ENCODE assay signal across 1 cellular context in the genomic region with DNA sequence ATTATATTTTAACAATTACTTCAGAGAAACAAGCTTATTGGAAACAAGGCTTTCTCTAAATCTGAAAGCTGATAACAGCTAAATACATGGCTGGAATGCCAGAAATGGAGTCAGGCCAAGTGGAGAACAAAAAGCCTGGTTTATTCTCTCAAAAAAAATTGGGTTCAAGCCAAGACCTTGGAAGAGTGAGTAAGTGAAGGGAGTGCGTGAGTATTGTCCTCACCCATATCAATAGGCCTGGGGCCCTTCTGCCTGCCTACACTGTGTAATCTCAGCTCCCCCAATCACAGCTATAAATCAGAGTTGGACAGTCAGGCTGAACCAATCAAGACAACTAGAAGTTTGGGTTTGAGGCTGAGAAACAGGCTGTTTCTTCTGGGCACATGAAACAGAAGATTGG.
TF ChIP-seq lines count a peak whose summit lies in the region.

No MANE protein-coding gene starts in this region.

TF ChIP-seq in K562, 482 proteins besides CTCF, POLR2A, EP300 and RAD21 (continued from another document):
- no peak for TF ChIP-seq CREB1 (IDR thresholded peaks at IDR 0.05)
- TF ChIP-seq CREB1 (CRISPR knock-in tag; IDR thresholded peaks at IDR 0.05), result no peak
- TF ChIP-seq, protein P1, sequence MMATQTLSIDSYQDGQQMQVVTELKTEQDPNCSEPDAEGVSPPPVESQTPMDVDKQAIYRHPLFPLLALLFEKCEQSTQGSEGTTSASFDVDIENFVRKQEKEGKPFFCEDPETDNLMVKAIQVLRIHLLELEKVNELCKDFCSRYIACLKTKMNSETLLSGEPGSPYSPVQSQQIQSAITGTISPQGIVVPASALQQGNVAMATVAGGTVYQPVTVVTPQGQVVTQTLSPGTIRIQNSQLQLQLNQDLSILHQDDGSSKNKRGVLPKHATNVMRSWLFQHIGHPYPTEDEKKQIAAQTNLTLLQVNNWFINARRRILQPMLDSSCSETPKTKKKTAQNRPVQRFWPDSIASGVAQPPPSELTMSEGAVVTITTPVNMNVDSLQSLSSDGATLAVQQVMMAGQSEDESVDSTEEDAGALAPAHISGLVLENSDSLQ (IDR thresholded peaks at IDR 0.05), result peak; percentile 46; the same call in 1 of the 2 replicates
- TF ChIP-seq NFIC (IDR thresholded peaks at IDR 0.05), result peak; percentile 64
- peak; percentile 36 for TF ChIP-seq MEIS2 (IDR thresholded peaks at IDR 0.05; ENCODE audit: partially characterized antibody)
- TF ChIP-seq IFI16 (CRISPR knock-in tag; IDR thresholded peaks at IDR 0.05), result no peak
- TF ChIP-seq RBM14 (IDR thresholded peaks at IDR 0.05; ENCODE audit: borderline replicate concordance, insufficient read depth, low read depth, low read length), result no peak
- TF ChIP-seq SPI1 (IDR thresholded peaks at IDR 0.05; ENCODE audit: borderline replicate concordance, low read depth, low read length), result no peak
- TF ChIP-seq RCOR1 (IDR thresholded peaks at IDR 0.05; ENCODE audit: borderline replicate concordance in 1 of 2, low read depth in 2 of 2, low read length in 2 of 2), result peak; percentile 72 to 85; a peak in 3 of 4 replicates
